Comparison of ENCODE assay signal across 10 cellular contexts in genomic region chr17:42131971-42132370, GRCh38. TPM values are rescaled to one million over a fixed set of nuclear protein-coding genes. Genes with fewer than 3 reads are reported as not detected.
DNase-seq lines count a peak whose midpoint lies in the region; ATAC-seq and TF ChIP-seq lines count a peak whose summit lies in the region.
"Had no signal": no experiment of that assay in that cellular context is flagged by ENCODE, and none has a peak within 500 bp of the region (broad histone marks: within the 10 kb centered on the region; RNA-seq: fewer than 3 reads in every experiment).

No MANE protein-coding gene starts in this region.

- H3K4me2 ChIP-seq in OCI-LY7 (ENCODE audit: low read length) = peak overlapping the region; percentile 85

- H3K9me2 ChIP-seq in OCI-LY7 (ENCODE audit: insufficient read depth, low read length) = no peaks in the 10 kb centered on the region

- H3K27ac ChIP-seq in OCI-LY7 (ENCODE audit: low read depth, low read length, poor library complexity, severe bottlenecking) (peak overlapping the region; percentile 94), esophagus muscularis mucosa (replicated peaks in 1 of 4) (peak overlapping the region; percentile 41 to 68 (median 52)), gastrocnemius medialis (peak overlapping the region; percentile 56 to 75 (median 70))

- H3K36me3 ChIP-seq in OCI-LY7 (ENCODE audit: insufficient read depth, low read length) = peaks cover 71% of the 10 kb centered on the region
- H3K36me3 ChIP-seq in esophagus muscularis mucosa = peaks cover 32 to 43% (median 39%) of the 10 kb centered on the region in 4 donors
- H3K36me3 ChIP-seq in gastrocnemius medialis = peaks cover 0 to 36% of the 10 kb centered on the region in 2 donors

- H2AFZ ChIP-seq in OCI-LY7 (ENCODE audit: low read length) = no peak overlapping the region

- 50% methylated on average over 3 of the region's 3 CpGs for WGBS in esophagus muscularis mucosa

- POLR2A ChIA-PET in OCI-LY7 (lab: Charles Lee) = interaction anchor here (1.0 to 1.7 kb wide), 3 partner anchors 11 to 22 kb away, joined by 4 to 8 read pairs (median 6); partner anchors contain the start of gene KAT2A

- peak; percentile 45 for DNase-seq in ELR (ENCODE audit: low read depth)
- no peak for DNase-seq in OCI-LY7 (ENCODE audit: low spot score)
- no peak for DNase-seq in esophagus muscularis mucosa (ENCODE audit: extremely low spot score)
- DNase-seq in gastrocnemius medialis = no peak
- DNase-seq in GM20000 (ENCODE audit: low spot score) = no peak
- no peak for DNase-seq in glomerular visceral epithelial cell (ENCODE audit: extremely low spot score)
- DNase-seq: DND-41, kidney glomerular epithelial cell had no signal

- H3K4me1 ChIP-seq in OCI-LY7 (ENCODE audit: insufficient read depth, low read length, poor library complexity, severe bottlenecking) (peaks cover 65% of the 10 kb centered on the region), esophagus muscularis mucosa (peaks cover 79 to 88% (median 85%) of the 10 kb centered on the region in 4 donors), gastrocnemius medialis (peaks cover 77 to 83% of the 10 kb centered on the region in 2 donors)

- ATAC-seq in gastrocnemius medialis (no peak), GM21423 (IDR thresholded peaks at IDR 0.05; ENCODE audit: unreplicated experiment) (no peak), GM19035 (IDR thresholded peaks at IDR 0.05; ENCODE audit: unreplicated experiment) (no peak)

- H4K20me1 ChIP-seq in OCI-LY7 (ENCODE audit: insufficient read depth, low read length) = 0 out of 2 replicates have a peak, but pooled peaks cover 5% of the 10 kb centered on the region

- H3K4me3 ChIP-seq in OCI-LY7 (ENCODE audit: low read depth, low read length, poor library complexity, severe bottlenecking) = peak overlapping the region; percentile 43
- no peak overlapping the region for H3K4me3 ChIP-seq in esophagus muscularis mucosa
- H3K4me3 ChIP-seq in gastrocnemius medialis = no peak overlapping the region

- no peaks in the 10 kb centered on the region for H3K9me3 ChIP-seq in OCI-LY7 (ENCODE audit: low read length)
- no peaks in the 10 kb centered on the region for H3K9me3 ChIP-seq in esophagus muscularis mucosa
- H3K9me3 ChIP-seq in gastrocnemius medialis = no peaks in the 10 kb centered on the region

- CTCF ChIA-PET in OCI-LY7 (lab: Charles Lee; ENCODE audit: unreplicated experiment) = interaction anchor here (2.3 kb wide), 1 partner anchor 12 kb away, joined by 12 read pairs; the partner anchor contains the start of gene KAT2A

- no peak for TF ChIP-seq POLR2A in esophagus muscularis mucosa (IDR thresholded peaks at IDR 0.05; ENCODE audit: low read depth)
- TF ChIP-seq POLR2A in gastrocnemius medialis (IDR thresholded peaks at IDR 0.05) = no peak

- in situ Hi-C loops in gastrocnemius medialis (cut with MboI; ENCODE audit: low sequenced_read_pairs in 4 of 4) = no loop called here

- intact Hi-C loops in OCI-LY7 (cut with micrococcal nuclease; ENCODE audit: unreplicated experiment) = loop anchor here (5.0 kb wide), 2 partner anchors 50 to 405 kb away; partner anchors contain the start of genes KCNH4 and NAGLU
- intact Hi-C loops in esophagus muscularis mucosa (cut with DNase I) = no loop called here
- intact Hi-C loops in gastrocnemius medialis (cut with DNase I; ENCODE audit: low total_unique reads) = no loop called here

- H3K27me3 ChIP-seq in esophagus muscularis mucosa (no peaks in the 10 kb centered on the region), gastrocnemius medialis (no peaks in the 10 kb centered on the region)

- BruUV-seq in OCI-LY7 (replicated peaks; lab: Mats Ljungman, UMichigan) = no TSS peak

- no peak for TF ChIP-seq CTCF in OCI-LY7 (conservative IDR thresholded peaks at IDR 0.05; ENCODE audit: low read length)
- no peak for TF ChIP-seq CTCF in esophagus muscularis mucosa (IDR thresholded peaks at IDR 0.05)
- no peak for TF ChIP-seq CTCF in gastrocnemius medialis (IDR thresholded peaks at IDR 0.05 in 4 of 5, conservative IDR thresholded peaks at IDR 0.05 in 1 of 5)
- no peak for TF ChIP-seq CTCF in GM20000 (IDR thresholded peaks at IDR 0.05; ENCODE audit: extremely low read depth, missing control alignments)

- peaks cover 53% of the 10 kb centered on the region for H3K79me2 ChIP-seq in OCI-LY7 (ENCODE audit: insufficient read depth, low read depth, low read length)

- no peak for TF ChIP-seq EP300 in esophagus muscularis mucosa (IDR thresholded peaks at IDR 0.05)

RNA-seq across cellular contexts. Expression of gene HSPB9, which starts 9.4 kb away (rescaled TPM):
- 0.16 TPM in 1 of 2 replicates, not detected in the other for total RNA-seq in OCI-LY7 (2014; rRNA removed; shearing (Covaris generic))
- total RNA-seq in OCI-LY7 (2022) (not detected in 2 replicates), esophagus muscularis mucosa (under 1 TPM in 2 of 4 donors, not detected in 2; 0.26 to 0.42 TPM), gastrocnemius medialis (not detected)

RNA-seq across cellular contexts. Expression of gene KAT2A, which starts 10.8 kb away (rescaled TPM):
- total RNA-seq in OCI-LY7 (2014; rRNA removed; shearing (Covaris generic)) = 56.1 and 73.0 TPM in 2 replicates
- 89.8 and 95.2 TPM in 2 replicates for total RNA-seq in OCI-LY7 (2022)
- 10 to 100 TPM; 13.8 to 31.1 (median 21.8) TPM for total RNA-seq in esophagus muscularis mucosa
- 10 to 100 TPM in 1 of 4 donors, 1 to 10 TPM in 3; 1.8 to 15.0 (median 6.3) TPM for total RNA-seq in gastrocnemius medialis

RNA-seq across cellular contexts. Expression of gene DHX58, which starts 19.5 kb away (rescaled TPM):
- 7.7 and 10.3 TPM in 2 replicates for total RNA-seq in OCI-LY7 (2014; rRNA removed; shearing (Covaris generic))
- 19.4 and 23.7 TPM in 2 replicates for total RNA-seq in OCI-LY7 (2022)
- total RNA-seq in esophagus muscularis mucosa = 10 to 100 TPM in 3 of 4 donors, 1 to 10 TPM in 1; 9.6 to 11.7 (median 11.3) TPM
- 1 to 10 TPM; 1.1 to 4.4 (median 3.1) TPM for total RNA-seq in gastrocnemius medialis

RNA-seq across cellular contexts. Expression of gene RAB5C, which starts 22.8 kb away (rescaled TPM):
- total RNA-seq in OCI-LY7 (2014; rRNA removed; shearing (Covaris generic)) = 37.3 and 50.1 TPM in 2 replicates
- 60.6 and 61.2 TPM in 2 replicates for total RNA-seq in OCI-LY7 (2022)
- 100 to 1,000 TPM; 102 to 140 (median 128) TPM for total RNA-seq in esophagus muscularis mucosa
- total RNA-seq in gastrocnemius medialis = 10 to 100 TPM; 33.0 to 42.5 (median 37.6) TPM

RNA-seq across cellular contexts. Expression of gene ZNF385C, which starts 33.7 kb away (rescaled TPM):
- 0.21 and 0.85 TPM in 2 replicates for total RNA-seq in OCI-LY7 (2014; rRNA removed; shearing (Covaris generic))
- total RNA-seq in OCI-LY7 (2022) (0.26 and 0.67 TPM in 2 replicates), esophagus muscularis mucosa (under 1 TPM in 2 of 4 donors, not detected in 2; 0.39 to 0.42 TPM), gastrocnemius medialis (under 1 TPM in 2 of 4 donors, not detected in 2; 0.26 to 0.78 TPM)
